ENCODE assay signal across 8 cellular contexts in the genomic region with DNA sequence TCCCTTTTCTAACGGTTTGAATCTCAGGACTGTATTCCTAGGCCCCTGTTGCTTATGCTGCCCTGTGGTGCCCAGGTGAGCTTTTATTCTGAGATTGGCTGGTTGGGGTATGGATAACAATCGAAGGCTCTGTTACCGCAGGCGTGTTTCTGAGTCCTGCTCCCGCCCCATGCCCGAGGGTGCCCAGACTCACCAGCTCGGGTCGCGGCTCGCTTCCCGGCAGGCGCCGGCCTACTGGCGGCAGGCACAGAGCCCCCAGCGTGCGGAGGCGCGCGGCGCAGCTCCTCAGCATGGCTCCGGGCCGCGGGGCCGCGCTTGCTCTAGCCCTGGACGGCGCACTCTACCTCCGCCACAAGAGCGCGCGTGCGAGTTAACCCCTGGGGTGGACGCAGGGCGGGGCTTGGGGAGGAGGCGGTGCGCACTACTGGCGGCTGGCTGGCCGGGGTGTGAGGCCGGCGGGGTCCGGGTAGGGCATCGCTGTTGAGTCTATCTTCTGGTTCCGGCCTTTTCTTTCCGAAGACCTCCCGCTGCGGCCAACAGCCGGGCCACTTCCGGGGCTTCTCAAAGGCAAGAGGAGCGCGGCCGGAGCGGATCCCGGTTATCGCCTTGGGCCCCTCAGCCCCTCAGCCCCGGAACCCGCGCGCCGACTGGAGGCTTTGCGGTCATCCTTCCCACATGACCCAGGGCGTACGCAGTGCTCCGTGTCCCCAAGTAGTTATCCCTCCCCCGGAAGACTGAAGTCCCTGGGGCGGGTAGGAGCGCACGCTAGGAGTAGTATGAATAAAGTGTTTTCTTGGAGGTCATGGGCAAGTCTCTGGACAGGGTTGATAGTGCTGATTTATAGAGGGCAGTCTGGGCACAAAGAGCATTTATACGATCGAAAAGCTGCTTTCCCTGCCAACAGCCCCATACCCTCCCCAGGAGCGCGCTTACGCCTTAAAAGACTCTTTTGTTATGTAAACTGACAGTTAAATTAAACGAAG. TPM values are rescaled to one million over a fixed set of nuclear protein-coding genes. Genes with fewer than 3 reads are reported as not detected.
A peak's percentile ranks its signal among the peaks of the same experiment; 100 is the strongest.
DNase-seq lines count a peak whose midpoint lies in the region; ATAC-seq and TF ChIP-seq lines count a peak whose summit lies in the region.

THEM4 (minus strand) TSS at position 345 of the 983 bp plus-strand sequence; CDS start at position 292, 53 bp downstream.

- peak within 1 kb of the TSS; percentile 91 for H3K27ac Mint-ChIP-seq in activated CD4-positive, alpha-beta T cell treated with anti-CD3 and anti-CD28 coated beads for 36 hours
- peak within 1 kb of the TSS; percentile 92 for H3K27ac Mint-ChIP-seq in chondrocyte (ENCODE audit: unreplicated experiment)

- POLR2A ChIA-PET in activated CD4-positive, alpha-beta T cell treated with anti-CD3 and anti-CD28 coated beads for 36 hours (lab: Charles Lee) = interaction anchor here (0.6 to 1.0 kb wide), 2 partner anchors 11 to 32 kb away, joined by 3 to 5 read pairs; no protein-coding TSS in a partner anchor

- H3K36me3 Mint-ChIP-seq in activated CD4-positive, alpha-beta T cell treated with anti-CD3 and anti-CD28 coated beads for 36 hours (ENCODE audit: low read depth) = peaks cover 39% of the 10 kb centered on the region
- peaks cover 9% of the 10 kb centered on the region for H3K36me3 Mint-ChIP-seq in chondrocyte (ENCODE audit: low read depth)

- intact Hi-C loops in activated CD4-positive, alpha-beta T cell treated with anti-CD3 and anti-CD28 coated beads for 36 hours (cut with DNase I, micrococcal nuclease) = loop anchor here (1.0 to 5.0 kb wide), 9 partner anchors 11 to 452 kb away; partner anchors contain the start of genes C2CD4D (in 2 of the 2), POGZ (in 1 of the 2), SNX27 (in 1 of the 2) and TDRKH (in 1 of the 2)

- H3K9me3 Mint-ChIP-seq in activated CD4-positive, alpha-beta T cell treated with anti-CD3 and anti-CD28 coated beads for 36 hours (ENCODE audit: low read depth) = peaks cover 14% of the 10 kb centered on the region
- peaks cover 9% of the 10 kb centered on the region for H3K9me3 Mint-ChIP-seq in chondrocyte (ENCODE audit: low read depth)

- H3K4me3 Mint-ChIP-seq in activated CD4-positive, alpha-beta T cell treated with anti-CD3 and anti-CD28 coated beads for 36 hours = peak within 1 kb of the TSS; percentile 82
- H3K4me3 Mint-ChIP-seq in chondrocyte (ENCODE audit: unreplicated experiment) = peak within 1 kb of the TSS; percentile 88

- TF ChIP-seq CTCF in 22Rv1 (IDR thresholded peaks at IDR 0.05) (peak; percentile 76), chondrocyte (IDR thresholded peaks at IDR 0.05) (peak; percentile 46)

- peaks cover 42% of the 10 kb centered on the region for H3K4me1 Mint-ChIP-seq in activated CD4-positive, alpha-beta T cell treated with anti-CD3 and anti-CD28 coated beads for 36 hours
- H3K4me1 Mint-ChIP-seq in chondrocyte (ENCODE audit: low read depth) = peaks cover 26% of the 10 kb centered on the region

- CTCF ChIA-PET in activated CD4-positive, alpha-beta T cell treated with anti-CD3 and anti-CD28 coated beads for 36 hours (lab: Charles Lee) = interaction anchor here (0.5 to 2.9 kb wide), 19 partner anchors 10 to 525 kb away, joined by 3 to 11 read pairs (median 3); no protein-coding TSS in a partner anchor

- no peaks in the 10 kb centered on the region for H3K27me3 Mint-ChIP-seq in activated CD4-positive, alpha-beta T cell treated with anti-CD3 and anti-CD28 coated beads for 36 hours
- H3K27me3 Mint-ChIP-seq in chondrocyte (ENCODE audit: low read depth) = no peaks in the 10 kb centered on the region

- ATAC-seq in GM18520 (IDR thresholded peaks at IDR 0.05; ENCODE audit: unreplicated experiment) = peak; percentile 97
- peak; percentile 82 for ATAC-seq in HG03060 (IDR thresholded peaks at IDR 0.05; ENCODE audit: low read depth, unreplicated experiment)
- peak; percentile 93 for ATAC-seq in activated CD4-positive, alpha-beta T cell treated with anti-CD3 and anti-CD28 coated beads for 36 hours

- DNase-seq in NCI-H460 (ENCODE audit: extremely low read depth, low read depth) (peak; percentile 98), chondrocyte (ENCODE audit: low spot score) (peak; percentile 98), kidney tubule cell (ENCODE audit: low spot score) (peak; percentile 99)
- peak; percentile 98 for DNase-seq in activated CD4-positive, alpha-beta T cell treated with anti-CD3 and anti-CD28 coated beads for 36 hours
- DNase-seq in stimulated activated CD4-positive, alpha-beta T cell treated with anti-CD3 and anti-CD28 coated beads, Interleukin-1b, Interleukin-23, amount 100 ng/mL, for 1 hour (ENCODE audit: low read depth in 2 of 2) = peak; percentile 74 to 93

- H3K27ac ChIP-seq in 22Rv1 = peak within 1 kb of the TSS; percentile 84

RNA-seq across cellular contexts. Expression of gene THEM4, which starts in this region (rescaled TPM):
- 31.3 and 39.7 TPM in 2 replicates for total RNA-seq in NCI-H460 (2014; rRNA removed; shearing (Covaris generic))
- 47.7 and 68.1 TPM in 2 replicates for polyA plus RNA-seq in NCI-H460 (2014; cell fraction: nucleus; rRNA removed)
- 10 to 100 TPM; 23.9 to 26.0 TPM for total RNA-seq in activated CD4-positive, alpha-beta T cell treated with anti-CD3 and anti-CD28 coated beads for 36 hours
- total RNA-seq in chondrocyte = 6.9 to 12.5 TPM (median 7.0 TPM) in 3 replicates

Comparison
In these comparisons a context has a peak if more than half of its experiments do, and no peak if none do; other contexts are left out.
1. Peak in every context shown above with its lines: DNase-seq, ATAC-seq and H3K27ac ChIP-seq.